Comparison of ENCODE assay signal across 8 cellular contexts in genomic region chr14:52313903-52314481, GRCh38.
DNase-seq lines count a peak whose midpoint lies in the region; TF ChIP-seq lines count a peak whose summit lies in the region.

A gene with protein sequence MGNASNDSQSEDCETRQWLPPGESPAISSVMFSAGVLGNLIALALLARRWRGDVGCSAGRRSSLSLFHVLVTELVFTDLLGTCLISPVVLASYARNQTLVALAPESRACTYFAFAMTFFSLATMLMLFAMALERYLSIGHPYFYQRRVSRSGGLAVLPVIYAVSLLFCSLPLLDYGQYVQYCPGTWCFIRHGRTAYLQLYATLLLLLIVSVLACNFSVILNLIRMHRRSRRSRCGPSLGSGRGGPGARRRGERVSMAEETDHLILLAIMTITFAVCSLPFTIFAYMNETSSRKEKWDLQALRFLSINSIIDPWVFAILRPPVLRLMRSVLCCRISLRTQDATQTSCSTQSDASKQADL (plus strand): TSS chr14:52314312. CDS start chr14:52314549, 237 bp downstream.

- TF ChIP-seq CTCF in GM06990 (IDR thresholded peaks at IDR 0.05; ENCODE audit: insufficient read depth, low read length, poor library complexity, severe bottlenecking) (no peak), HFF-Myc (IDR thresholded peaks at IDR 0.05; ENCODE audit: low read depth, low read length, missing control alignments) (no peak)

- peak within 1 kb of the TSS; percentile 45 for H3K4me3 ChIP-seq in GM06990 (replicated peaks; ENCODE audit: low read depth, low read length)
- peak within 1 kb of the TSS; percentile 55 for H3K4me3 ChIP-seq in HFF-Myc (replicated peaks; ENCODE audit: low read depth, low read length)
- peak within 1 kb of the TSS; percentile 80 to 81 for H3K4me3 ChIP-seq in muscle layer of duodenum (ENCODE audit: low read depth in 1 of 2, low read length in 2 of 2)

- H3K4me1 ChIP-seq in muscle layer of duodenum (ENCODE audit: control insufficient read depth in 1 of 2, insufficient read depth in 2 of 2, low read length in 2 of 2), result peaks cover 9 to 31% of the 10 kb centered on the region in 2 donors

- H3K36me3 ChIP-seq in GM06990 (ENCODE audit: control insufficient read depth, insufficient read depth, low read length) (no peaks in the 10 kb centered on the region), muscle layer of duodenum (ENCODE audit: control insufficient read depth in 1 of 2, insufficient read depth in 2 of 2, low read length in 2 of 2) (no peaks in the 10 kb centered on the region)

- peaks cover 4% of the 10 kb centered on the region; the same call in 1 of the 2 replicates for H3K27me3 ChIP-seq in GM06990 (replicated peaks; ENCODE audit: control insufficient read depth, insufficient read depth, low read length)
- no peaks in the 10 kb centered on the region for H3K27me3 ChIP-seq in muscle layer of duodenum (ENCODE audit: low read depth, low read length)

- DNase-seq in GM06990 (ENCODE audit: extremely low read depth, insufficient read length) (peak; percentile 50), HFF-Myc (ENCODE audit: extremely low read depth, low read depth) (no peak), NCI-H524 treated with DMSO at 0.1 percent for 48 hours (lab: John Stamatoyannopoulos, UW) (peak; percentile 16), epithelial cell of prostate (ENCODE audit: low read depth, low spot score) (peak; percentile 43), GM19240 (ENCODE audit: insufficient read length, low spot score) (no peak)
- DNase-seq in activated CD8-positive, alpha-beta memory T cell treated with anti-CD3 and anti-CD28 coated beads, Interleukin-2, amount 50 U/mL, for 4 hours, result peak; percentile 85
- peak; percentile 46 to 75 for DNase-seq in stimulated activated CD8-positive, alpha-beta memory T cell treated with anti-CD3 and anti-CD28 coated beads, Interleukin-4, amount 100 ng/mL, for 4 hours (ENCODE audit: low read depth in 2 of 2, low spot score in 1 of 2)

- H3K9me3 ChIP-seq in muscle layer of duodenum (ENCODE audit: control insufficient read depth in 1 of 2, low read length in 2 of 2), result no peaks in the 10 kb centered on the region

- H3K27ac ChIP-seq in epithelial cell of prostate (no peak within 1 kb of the TSS), muscle layer of duodenum (ENCODE audit: low read length) (peak within 1 kb of the TSS; percentile 80)

Comparison
In these comparisons a context has a peak if more than half of its experiments do, and no peak if none do; other contexts are left out.
1. DNase-seq: peak in GM06990 (single experiment), NCI-H524 treated with DMSO at 0.1 percent for 48 hours (single experiment), activated CD8-positive, alpha-beta memory T cell treated with anti-CD3 and anti-CD28 coated beads, Interleukin-2, amount 50 U/mL, for 4 hours (single experiment), epithelial cell of prostate (single experiment) and stimulated activated CD8-positive, alpha-beta memory T cell treated with anti-CD3 and anti-CD28 coated beads, Interleukin-4, amount 100 ng/mL, for 4 hours (2 of 2); none in HFF-Myc (single experiment) and GM19240 (single experiment).
2. Peak in every context shown above with its lines, with median percentiles within 50 percentile points of each other: H3K4me3 ChIP-seq.